In genomic region chr3:53219897-53220483, GRCh38 we compare ENCODE assay signal across 8 cellular contexts. TPM values are rescaled to one million over a fixed set of nuclear protein-coding genes. Genes with fewer than 3 reads are reported as not detected.
A peak's percentile ranks its signal among the peaks of the same experiment; 100 is the strongest.
DNase-seq lines count a peak whose midpoint lies in the region; ATAC-seq and TF ChIP-seq lines count a peak whose summit lies in the region.

No MANE protein-coding gene starts in this region.

- no peak overlapping the region for H3K27ac ChIP-seq in Panc1 (ENCODE audit: low read length)
- no peak overlapping the region for H3K27ac ChIP-seq in fibroblast of lung (ENCODE audit: insufficient read depth, low read length)

- H4K20me1 ChIP-seq in fibroblast of lung (ENCODE audit: control insufficient read depth, extremely low read depth, insufficient read depth, low read length), result no peaks in the 10 kb centered on the region

- BruUV-seq in Panc1 (replicated peaks; lab: Mats Ljungman, UMichigan), result no TSS peak

- H3K9ac ChIP-seq in fibroblast of lung (ENCODE audit: insufficient read depth, low read length), result no peak overlapping the region

- no peaks in the 10 kb centered on the region for H3K27me3 Mint-ChIP-seq in CD14-positive monocyte (ENCODE audit: low read depth in 3 of 3)
- peaks cover 8% of the 10 kb centered on the region for H3K27me3 Mint-ChIP-seq in neural crest cell (ENCODE audit: low read depth)

- CTCF ChIA-PET in Panc1 (lab: Charles Lee), result interaction anchor here (0.6 to 1.0 kb wide), 2 partner anchors 86 to 127 kb away, joined by 3 to 4 read pairs; partner anchors contain the start of gene DCP1A

- H3K36me3 ChIP-seq in Panc1 (ENCODE audit: control insufficient read depth, insufficient read depth, low read length) (no peaks in the 10 kb centered on the region), fibroblast of lung (ENCODE audit: control insufficient read depth, insufficient read depth, low read length) (peaks cover 14% of the 10 kb centered on the region)

- no peaks in the 10 kb centered on the region for H3K79me2 ChIP-seq in fibroblast of lung (ENCODE audit: control insufficient read depth, insufficient read depth, low read length)

- no peaks in the 10 kb centered on the region for H3K27me3 ChIP-seq in Panc1 (ENCODE audit: control insufficient read depth, insufficient read depth, low read length)
- H3K27me3 ChIP-seq in fibroblast of lung (ENCODE audit: control insufficient read depth, insufficient read depth, low read length), result no peaks in the 10 kb centered on the region

- ATAC-seq in GM19452 (IDR thresholded peaks at IDR 0.05; ENCODE audit: unreplicated experiment) (peak; percentile 86), Panc1 (peak; percentile 91)

- TF ChIP-seq CTCF in CD14-positive monocyte (IDR thresholded peaks at IDR 0.05) (peak; percentile 95), Panc1 (IDR thresholded peaks at IDR 0.05) (peak; percentile 93), fibroblast of lung (conservative IDR thresholded peaks at IDR 0.05 in 1 of 2, IDR thresholded peaks at IDR 0.05 in 1 of 2; ENCODE audit: low read depth in 1 of 2, low read length in 2 of 2) (peak; percentile 91 to 97), neural crest cell (conservative IDR thresholded peaks at IDR 0.05) (peak; percentile 96)

- H3K27ac Mint-ChIP-seq in CD14-positive monocyte (peak overlapping the region in 2 of 7 donors; percentile 64 to 75), neural crest cell (ENCODE audit: unreplicated experiment) (no peak overlapping the region)

- DNase-seq in CD14-positive monocyte (ENCODE audit: low spot score) (peak; percentile 81), HuH-7 (ENCODE audit: low spot score) (peak; percentile 69), Panc1 (ENCODE audit: low read depth, low spot score) (peak; percentile 52), fibroblast of lung (ENCODE audit: low read depth in 2 of 2) (peak; percentile 60 to 76), neural crest cell (ENCODE audit: low read depth, low spot score) (peak; percentile 97), stromal cell of bone marrow (ENCODE audit: low read depth) (peak; percentile 56)
- DNase-seq in activated T-cell treated with anti-CD3 and anti-CD28 coated beads, Interleukin-2, amount 50 U/mL, for 48 hours, result peak; percentile 88 to 91

- intact Hi-C loops in CD14-positive monocyte (cut with micrococcal nuclease), result loop anchor here in 1 of 2 donors (10.0 kb wide), 1 partner anchor 55 kb away; no protein-coding TSS in a partner anchor
- intact Hi-C loops in Panc1 (cut with micrococcal nuclease; ENCODE audit: unreplicated experiment), result no loop called here

- H3K36me3 Mint-ChIP-seq in CD14-positive monocyte, result peaks cover 19 to 37% of the 10 kb centered on the region in 2 donors
- peaks cover 9% of the 10 kb centered on the region for H3K36me3 Mint-ChIP-seq in neural crest cell (ENCODE audit: low read depth)

- H2AFZ ChIP-seq in fibroblast of lung (ENCODE audit: low read length), result no peak overlapping the region

- POLR2A ChIA-PET in Panc1 (lab: Charles Lee), result no interaction called here

- in situ Hi-C loops in Panc1 (cut with HindIII; ENCODE audit: low pct_unique_long_range_greater_than_20kb, low sequenced_read_pairs), result no loop called here

- H3K9me3 ChIP-seq in Panc1 (ENCODE audit: control insufficient read depth, insufficient read depth, low read depth, low read length) (no peaks in the 10 kb centered on the region), fibroblast of lung (ENCODE audit: control insufficient read depth, insufficient read depth, low read depth, low read length) (no peaks in the 10 kb centered on the region)

- H3K4me3 ChIP-seq in Panc1 (ENCODE audit: low read depth in 2 of 2, low read length in 2 of 2) (no peak overlapping the region), fibroblast of lung (replicated peaks in 1 of 4; ENCODE audit: control extremely low read depth in 1 of 4, insufficient read depth in 1 of 4, low read depth in 3 of 4, low read length in 4 of 4) (no peak overlapping the region)

- no peak overlapping the region for H3K4me3 Mint-ChIP-seq in CD14-positive monocyte
- peak overlapping the region; percentile 56 for H3K4me3 Mint-ChIP-seq in neural crest cell

- peaks cover 18% of the 10 kb centered on the region for H3K4me1 Mint-ChIP-seq in CD14-positive monocyte
- peaks cover 27% of the 10 kb centered on the region for H3K4me1 Mint-ChIP-seq in neural crest cell

- H3K4me1 ChIP-seq in Panc1 (ENCODE audit: control insufficient read depth, insufficient read depth, low read length) (no peaks in the 10 kb centered on the region), fibroblast of lung (ENCODE audit: control insufficient read depth, extremely low read depth, insufficient read depth, low read length) (no peaks in the 10 kb centered on the region)

- H3K9me3 Mint-ChIP-seq in CD14-positive monocyte (peaks cover 3 to 24% (median 17%) of the 10 kb centered on the region in 7 donors), neural crest cell (no peaks in the 10 kb centered on the region)

- H3K4me2 ChIP-seq in fibroblast of lung (ENCODE audit: extremely low read depth, insufficient read depth, low read length), result no peak overlapping the region

RNA-seq across cellular contexts. Expression of gene TKT, which starts 35.8 kb away (rescaled TPM):
- polyA plus RNA-seq in CD14-positive monocyte (100 to 1,000 TPM; 562 to 582 TPM), fibroblast of lung (163 and 225 TPM in 2 replicates)
- total RNA-seq in Panc1 (2021; ENCODE audit: unreplicated experiment) (338 TPM), fibroblast of lung (810 and 846 TPM in 2 replicates), neural crest cell (556 and 564 TPM in 2 replicates)
- 307 TPM for polyA plus RNA-seq in Panc1 (2012; ENCODE audit: insufficient read length)
- 422 and 584 TPM in 2 replicates for polyA plus RNA-seq in fibroblast of lung (2012)
- polyA minus RNA-seq in fibroblast of lung (ENCODE audit: low replicate concordance), result 303 and 311 TPM in 2 replicates

RNA-seq across cellular contexts. Expression of gene PRKCD, which starts 59.0 kb away (rescaled TPM):
- 100 to 1,000 TPM; 123 to 158 TPM for polyA plus RNA-seq in CD14-positive monocyte
- total RNA-seq in Panc1 (2021; ENCODE audit: unreplicated experiment), result 14.0 TPM
- polyA plus RNA-seq in Panc1 (2012; ENCODE audit: insufficient read length), result 16.1 TPM
- 1.0 and 3.8 TPM in 2 replicates for total RNA-seq in fibroblast of lung
- polyA plus RNA-seq in fibroblast of lung, result 21.2 and 23.2 TPM in 2 replicates
- 15.7 and 16.8 TPM in 2 replicates for polyA plus RNA-seq in fibroblast of lung (2012)
- polyA minus RNA-seq in fibroblast of lung (ENCODE audit: low replicate concordance), result 22.1 and 26.2 TPM in 2 replicates
- 10.8 and 11.9 TPM in 2 replicates for total RNA-seq in neural crest cell
